5 cellular contexts compared by ENCODE assay signal in the genomic region with DNA sequence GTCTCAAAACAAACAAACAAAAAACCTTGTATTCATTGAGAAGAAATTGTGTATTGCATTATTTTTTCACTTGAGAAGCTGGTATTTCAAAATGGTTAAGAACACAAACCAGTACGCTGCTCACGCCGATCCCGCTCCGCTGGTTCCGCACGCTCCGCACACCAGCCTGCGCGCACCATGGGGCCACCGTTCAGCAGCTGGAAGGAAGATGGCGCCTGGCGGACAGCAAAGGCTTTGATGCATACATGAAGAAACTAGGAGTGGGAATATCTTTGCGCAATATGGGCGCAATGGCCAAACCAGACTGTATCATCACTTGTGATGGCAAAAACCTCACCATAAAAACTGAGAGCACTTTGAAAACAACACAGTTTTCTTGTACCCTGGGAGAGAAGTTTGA.
"Had no signal": no experiment of that assay in that cellular context is flagged by ENCODE, and none has a peak within 500 bp of the region (broad histone marks: within the 10 kb centered on the region; RNA-seq: fewer than 3 reads in every experiment).

No MANE protein-coding gene starts in this region.

- DNase-seq: GOT3, H9, HCEC 1CT, IMR-90, KBM-7 had no signal
